ENCODE assay signal across 15 cellular contexts in genomic region chr1:168767885-168768584, GRCh38. TPM values are rescaled to one million over a fixed set of nuclear protein-coding genes. Genes with fewer than 3 reads are reported as not detected.
DNase-seq lines count a peak whose midpoint lies in the region; ATAC-seq and TF ChIP-seq lines count a peak whose summit lies in the region.
"Had no signal": no experiment of that assay in that cellular context is flagged by ENCODE, and none has a peak within 500 bp of the region (broad histone marks: within the 10 kb centered on the region; RNA-seq: fewer than 3 reads in every experiment).

No MANE protein-coding gene starts in this region.

- POLR2A ChIA-PET in MCF 10A (lab: Yijun Ruan, JAX), result interaction anchor here (0.7 to 1.5 kb wide), 3 partner anchors 16 to 59 kb away, joined by 3 to 5 read pairs (median 4); no protein-coding TSS in a partner anchor

- H3K27me3 ChIP-seq in right atrium auricular region, result no peaks in the 10 kb centered on the region
- no peaks in the 10 kb centered on the region for H3K27me3 ChIP-seq in WERI-Rb-1 (ENCODE audit: insufficient read depth, low read depth, severe bottlenecking)

- H3K4me1 Mint-ChIP-seq in MCF 10A (ENCODE audit: insufficient read depth, unreplicated experiment), result peaks cover 21% of the 10 kb centered on the region

- H3K27ac ChIP-seq in right atrium auricular region (no peak overlapping the region), WERI-Rb-1 (no peak overlapping the region)
- H3K27ac ChIP-seq: C4-2B had no signal

- no peaks in the 10 kb centered on the region for H3K36me3 Mint-ChIP-seq in MCF 10A (ENCODE audit: insufficient read depth, unreplicated experiment)

- H3K9me3 ChIP-seq in right atrium auricular region (no peaks in the 10 kb centered on the region), WERI-Rb-1 (ENCODE audit: severe bottlenecking) (no peaks in the 10 kb centered on the region)

- H3K27ac Mint-ChIP-seq in MCF 10A (ENCODE audit: low read depth, unreplicated experiment), result no peak overlapping the region

- H3K4me3 ChIP-seq in right atrium auricular region, result no peak overlapping the region
- H3K4me3 ChIP-seq in retinal pigment epithelial cell (ENCODE audit: low read length), result no peak overlapping the region
- no peak overlapping the region for H3K4me3 ChIP-seq in WERI-Rb-1 (ENCODE audit: low read depth, low read length)

- H3K9me3 Mint-ChIP-seq in MCF 10A (ENCODE audit: unreplicated experiment), result no peaks in the 10 kb centered on the region

- no TSS peak for BruUV-seq in MCF 10A (replicated peaks; lab: Mats Ljungman, UMichigan)

- no peaks in the 10 kb centered on the region for H3K27me3 Mint-ChIP-seq in MCF 10A (ENCODE audit: insufficient read depth, unreplicated experiment)

- DNase-seq in GM04503 (ENCODE audit: low read depth) (peak; percentile 30), MCF 10A (ENCODE audit: unreplicated experiment) (peak; percentile 59), right atrium auricular region (ENCODE audit: low spot score) (peak; percentile 71), retinal pigment epithelial cell (ENCODE audit: low read depth) (peak; percentile 6), kidney glomerular epithelial cell (lab: John Stamatoyannopoulos, UW) (no peak), WERI-Rb-1 (no peak)
- DNase-seq: activated CD8-positive, alpha-beta memory T cell treated with anti-CD3 and anti-CD28 coated beads, Interleukin-2, amount 50 U/mL, for 48 hours; GOT3; islet precursor cell; KBM-7; NCI-H2107; T1000 had no signal

- ATAC-seq in GM18861 (IDR thresholded peaks at IDR 0.05; ENCODE audit: unreplicated experiment) (no peak), HG03565 (IDR thresholded peaks at IDR 0.05; ENCODE audit: unreplicated experiment) (no peak)

- H3K4me1 ChIP-seq in right atrium auricular region, result peaks cover 0 to 9% of the 10 kb centered on the region in 2 donors

- TF ChIP-seq CTCF in MCF 10A (IDR thresholded peaks at IDR 0.05; ENCODE audit: unreplicated experiment) (no peak), right atrium auricular region (IDR thresholded peaks at IDR 0.05) (no peak), retinal pigment epithelial cell (conservative IDR thresholded peaks at IDR 0.05; ENCODE audit: low read depth, low read length) (no peak), WERI-Rb-1 (IDR thresholded peaks at IDR 0.05; ENCODE audit: low read depth, low read length) (no peak)

- no peak overlapping the region for H3K4me3 Mint-ChIP-seq in MCF 10A (ENCODE audit: unreplicated experiment)

- CTCF ChIA-PET in MCF 10A (lab: Yijun Ruan, JAX), result interaction anchor here (1.2 to 1.5 kb wide), 2 partner anchors 13 to 131 kb away, joined by 5 to 7 read pairs; no protein-coding TSS in a partner anchor

- intact Hi-C loops in MCF 10A (cut with micrococcal nuclease), result no loop called here

- H3K36me3 ChIP-seq in right atrium auricular region (no peaks in the 10 kb centered on the region), WERI-Rb-1 (no peaks in the 10 kb centered on the region)

RNA-seq across cellular contexts. Expression of gene DPT, which starts 39.0 kb away (rescaled TPM):
- 1.1 and 1.9 TPM in 2 replicates for total RNA-seq in MCF 10A (2022)
- 10 to 100 TPM; 52.2 to 71.3 TPM for total RNA-seq in right atrium auricular region

Comparison
In these comparisons a context has a peak if more than half of its experiments do, and no peak if none do; other contexts are left out.
1. DNase-seq: peak in GM04503 (single experiment), MCF 10A (single experiment), right atrium auricular region (single experiment) and retinal pigment epithelial cell (single experiment); none in kidney glomerular epithelial cell (single experiment) and WERI-Rb-1 (single experiment).
2. RNA of gene DPT, which starts 39.0 kb away (total RNA-seq): 52.2 to 71.3 TPM in right atrium auricular region; 1.1 to 1.9 TPM in MCF 10A; every median in the first group is over 10 times any median in the second.